10 cellular contexts compared by ENCODE assay signal in the genomic region with DNA sequence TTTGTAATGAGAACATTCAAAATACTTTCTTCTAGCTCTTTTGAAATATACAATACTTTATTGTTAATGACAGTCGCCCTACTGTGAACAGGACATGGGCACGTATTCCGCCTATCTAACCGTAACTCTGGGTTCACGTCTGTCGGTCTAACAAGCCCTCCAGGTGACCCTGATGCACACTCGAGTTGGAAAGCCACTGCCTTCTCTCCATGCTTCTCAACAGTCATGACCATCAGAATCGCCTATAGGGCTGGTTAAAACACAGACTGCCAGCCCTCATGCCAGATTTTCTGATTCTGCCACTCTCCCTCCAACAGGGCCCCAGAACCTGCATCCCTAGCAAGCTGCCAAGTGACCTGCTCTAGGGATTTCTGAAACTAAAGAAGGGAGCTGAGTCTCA.
A peak's percentile ranks its signal among the peaks of the same experiment; 100 is the strongest.
DNase-seq lines count a peak whose midpoint lies in the region; ATAC-seq and TF ChIP-seq lines count a peak whose summit lies in the region.
"Had no signal": no experiment of that assay in that cellular context is flagged by ENCODE, and none has a peak within 500 bp of the region (broad histone marks: within the 10 kb centered on the region; RNA-seq: fewer than 3 reads in every experiment).

No MANE protein-coding gene starts in this region.

- peak overlapping the region; percentile 92 for H3K27ac ChIP-seq in CD4-positive, CD25-positive, alpha-beta regulatory T cell (ENCODE audit: insufficient read depth, low read length, poor library complexity, severe bottlenecking)
- H3K27ac ChIP-seq in MM.1S (ENCODE audit: low read length) (peak overlapping the region; percentile 92), mammary epithelial cell (ENCODE audit: insufficient read depth, low read depth, low read length) (peak overlapping the region; percentile 93), neutrophil (peak overlapping the region; percentile 99)
- H3K27ac ChIP-seq: ovary had no signal

- WGBS in mammary epithelial cell (ENCODE audit: low coverage, missing lambda C conversion rate): 75% methylated on average over 8 of the region's 8 CpGs

- peaks cover 0 to 2% (median 0%) of the 10 kb centered on the region in 7 donors for H3K9me3 Mint-ChIP-seq in CD4-positive, CD25-positive, alpha-beta regulatory T cell

- in situ Hi-C loops in mammary epithelial cell (cut with MboI; ENCODE audit: low sequenced_read_pairs in 2 of 2): no loop called here

- H3K4me3 ChIP-seq in CD4-positive, CD25-positive, alpha-beta regulatory T cell (ENCODE audit: low read depth, low read length): peak overlapping the region; percentile 49
- H3K4me3 ChIP-seq in MM.1S (ENCODE audit: low read length) (no peak overlapping the region), mammary epithelial cell (replicated peaks in 1 of 3; ENCODE audit: insufficient read depth in 1 of 3, low read depth in 2 of 3, low read length in 3 of 3) (no peak overlapping the region), neutrophil (ENCODE audit: low read depth in 1 of 2, low read length in 1 of 2) (peak overlapping the region; percentile 55 to 57)
- H3K4me3 ChIP-seq: ovary had no signal

- H4K20me1 ChIP-seq in MM.1S (ENCODE audit: insufficient read depth, low read length): no peaks in the 10 kb centered on the region
- H4K20me1 ChIP-seq in mammary epithelial cell (ENCODE audit: insufficient read depth, low read length): no peaks in the 10 kb centered on the region

- H3K9ac ChIP-seq in MM.1S (ENCODE audit: low read length) (peak overlapping the region; percentile 59), mammary epithelial cell (ENCODE audit: insufficient read depth, low read length) (peak overlapping the region; percentile 64)

- H3K79me2 ChIP-seq in MM.1S (ENCODE audit: low read length): no peaks in the 10 kb centered on the region
- H3K79me2 ChIP-seq in mammary epithelial cell (ENCODE audit: insufficient read depth, low read length): peaks cover 19% of the 10 kb centered on the region

- H3K4me1 ChIP-seq in CD4-positive, CD25-positive, alpha-beta regulatory T cell (ENCODE audit: control insufficient read depth, insufficient read depth, low read length, poor library complexity, severe bottlenecking): peaks cover 97% of the 10 kb centered on the region
- H3K4me1 ChIP-seq in MM.1S (ENCODE audit: low read length): peaks cover 25% of the 10 kb centered on the region
- H3K4me1 ChIP-seq in mammary epithelial cell (ENCODE audit: insufficient read depth, low read length): peaks cover 55% of the 10 kb centered on the region
- H3K4me1 ChIP-seq in neutrophil (ENCODE audit: control insufficient read depth in 1 of 2, insufficient read depth in 1 of 2, low read depth in 1 of 2, low read length in 1 of 2): peaks cover 100% of the 10 kb centered on the region in 2 experiments

- no peaks in the 10 kb centered on the region for H3K9me2 ChIP-seq in MM.1S (replicated peaks; ENCODE audit: insufficient read depth, low read length)

- H3K4me3 Mint-ChIP-seq in CD4-positive, CD25-positive, alpha-beta regulatory T cell: peak overlapping the region in 3 of 4 donors; percentile 64 to 80 (median 67)

- no peaks in the 10 kb centered on the region for H3K36me3 ChIP-seq in CD4-positive, CD25-positive, alpha-beta regulatory T cell (ENCODE audit: control insufficient read depth, insufficient read depth, low read length)
- H3K36me3 ChIP-seq in MM.1S (replicated peaks; ENCODE audit: insufficient read depth, low read length) (no peaks in the 10 kb centered on the region), mammary epithelial cell (ENCODE audit: insufficient read depth, low read length) (no peaks in the 10 kb centered on the region), neutrophil (no peaks in the 10 kb centered on the region)
- H3K36me3 ChIP-seq: ovary had no signal

- no peaks in the 10 kb centered on the region for H3K27me3 ChIP-seq in CD4-positive, CD25-positive, alpha-beta regulatory T cell (ENCODE audit: control insufficient read depth, insufficient read depth, low read length)
- no peaks in the 10 kb centered on the region for H3K27me3 ChIP-seq in MM.1S (replicated peaks; ENCODE audit: insufficient read depth, low read length)
- H3K27me3 ChIP-seq in mammary epithelial cell (ENCODE audit: insufficient read depth, low read length): no peaks in the 10 kb centered on the region
- H3K27me3 ChIP-seq in neutrophil: no peaks in the 10 kb centered on the region
- H3K27me3 ChIP-seq: ovary had no signal

- peaks cover 18% of the 10 kb centered on the region for H3F3A ChIP-seq in MM.1S (ENCODE audit: insufficient read depth, low read length)

- intact Hi-C loops in mammary epithelial cell (cut with micrococcal nuclease): loop anchor here (5.0 kb wide), 1 partner anchor 381 kb away; no protein-coding TSS in a partner anchor

- no peaks in the 10 kb centered on the region for H3K9me3 ChIP-seq in CD4-positive, CD25-positive, alpha-beta regulatory T cell (ENCODE audit: control insufficient read depth in 2 of 2, low read length in 2 of 2)
- H3K9me3 ChIP-seq in MM.1S (replicated peaks; ENCODE audit: insufficient read depth, low read length) (no peaks in the 10 kb centered on the region), mammary epithelial cell (replicated peaks; ENCODE audit: insufficient read depth, low read length) (no peaks in the 10 kb centered on the region), neutrophil (no peaks in the 10 kb centered on the region)
- H3K9me3 ChIP-seq: ovary had no signal

- H3K4me2 ChIP-seq in MM.1S (ENCODE audit: low read depth, low read length) (peak overlapping the region; percentile 64), mammary epithelial cell (ENCODE audit: insufficient read depth, low read depth, low read length) (peak overlapping the region; percentile 52)

- peaks cover 9% of the 10 kb centered on the region for H3K27me3 Mint-ChIP-seq in CD4-positive, CD25-positive, alpha-beta regulatory T cell

- no peak overlapping the region for H2AFZ ChIP-seq in MM.1S (ENCODE audit: low read length)
- H2AFZ ChIP-seq in mammary epithelial cell (ENCODE audit: low read depth, low read length): no peak overlapping the region

- CTCF ChIA-PET in mammary epithelial cell (lab: Charles Lee; ENCODE audit: low non-redundant PET): no interaction called here

- H3K36me3 Mint-ChIP-seq in CD4-positive, CD25-positive, alpha-beta regulatory T cell: peaks cover 26% of the 10 kb centered on the region

- H3K27ac Mint-ChIP-seq in CD4-positive, CD25-positive, alpha-beta regulatory T cell: peak overlapping the region; percentile 96 to 100 (median 97)

- no peak for DNase-seq in CD4-positive, CD25-positive, alpha-beta regulatory T cell
- DNase-seq in MM.1S (peak; percentile 4), mammary epithelial cell (no peak), DMS 273 treated with DMSO at 0.1 percent for 48 hours (lab: John Stamatoyannopoulos, UW) (no peak), NCI-H524 (lab: John Stamatoyannopoulos, UW) (no peak)
- DNase-seq in stimulated activated CD4-positive, alpha-beta T cell treated with anti-CD3 and anti-CD28 coated beads, Interleukin-4, amount 100 ng/mL, for 1 hour: no peak
- no peak for DNase-seq in activated CD4-positive, alpha-beta T cell treated with anti-CD3 and anti-CD28 coated beads for 4 hours
- DNase-seq: activated CD8-positive, alpha-beta memory T cell treated with anti-CD3 and anti-CD28 coated beads, Interleukin-2, amount 50 U/mL, for 4 hours; ovary had no signal

- TF ChIP-seq CTCF in MM.1S (IDR thresholded peaks at IDR 0.05; ENCODE audit: low read length) (no peak), mammary epithelial cell (conservative IDR thresholded peaks at IDR 0.05 in 1 of 2, IDR thresholded peaks at IDR 0.05 in 1 of 2; ENCODE audit: extremely low read depth in 1 of 2, insufficient read depth in 1 of 2, low read depth in 1 of 2, low read length in 2 of 2) (no peak), neutrophil (IDR thresholded peaks at IDR 0.05) (no peak)

- dilution Hi-C loops in mammary epithelial cell (cut with HindIII; ENCODE audit: low sequenced_read_pairs): no loop called here

- H3K4me1 Mint-ChIP-seq in CD4-positive, CD25-positive, alpha-beta regulatory T cell: peaks cover 16 to 98% (median 84%) of the 10 kb centered on the region in 4 donors

- no TSS peak for BruUV-seq in mammary epithelial cell (replicated peaks; lab: Mats Ljungman, UMichigan)

- no peak for ATAC-seq in CD4-positive, CD25-positive, alpha-beta regulatory T cell (ENCODE audit: low read depth in 2 of 2)

Comparison
In these comparisons a context has a peak if more than half of its experiments do, and no peak if none do; other contexts are left out.
1. H3K4me3 ChIP-seq: peak in CD4-positive, CD25-positive, alpha-beta regulatory T cell (single experiment) and neutrophil (2 of 2); none in MM.1S (single experiment) and mammary epithelial cell (0 of 3).
2. Peak in every context shown above with its lines, with median percentiles within 50 percentile points of each other: H3K27ac ChIP-seq.